Comparison of ENCODE assay signal across 8 cellular contexts in genomic region chr3:48739955-48740823, GRCh38. TPM values are rescaled to one million over a fixed set of nuclear protein-coding genes. Genes with fewer than 3 reads are reported as not detected.
DNase-seq lines count a peak whose midpoint lies in the region; ATAC-seq and TF ChIP-seq lines count a peak whose summit lies in the region.

No MANE protein-coding gene starts in this region.

- H3K4me2 ChIP-seq in BLaER1 (peak overlapping the region; percentile 42), Loucy (ENCODE audit: low read depth, low read length, poor library complexity, severe bottlenecking) (no peak overlapping the region)

- H3K9me3 ChIP-seq in BLaER1 = no peaks in the 10 kb centered on the region
- H3K9me3 ChIP-seq in Loucy (ENCODE audit: insufficient read depth, low read depth, low read length) = no peaks in the 10 kb centered on the region

- H3K9me2 ChIP-seq in Loucy (replicated peaks; ENCODE audit: low read depth, low read length) = no peaks in the 10 kb centered on the region

- H3K4me1 ChIP-seq in BLaER1 (peaks cover 14% of the 10 kb centered on the region), Loucy (ENCODE audit: insufficient read depth, low read length, poor library complexity, severe bottlenecking) (no peaks in the 10 kb centered on the region)

- H3K36me3 ChIP-seq in BLaER1 (0 out of 2 replicates have a peak, but pooled peaks cover 1% of the 10 kb centered on the region), Loucy (ENCODE audit: insufficient read depth, low read length) (no peaks in the 10 kb centered on the region), kidney epithelial cell (ENCODE audit: control insufficient read depth, insufficient read depth, low read length) (no peaks in the 10 kb centered on the region)

- no peaks in the 10 kb centered on the region for H3K27me3 ChIP-seq in BLaER1
- H3K27me3 ChIP-seq in Loucy (ENCODE audit: insufficient read depth, low read length, poor library complexity, severe bottlenecking) = no peaks in the 10 kb centered on the region
- no peaks in the 10 kb centered on the region for H3K27me3 ChIP-seq in kidney epithelial cell (ENCODE audit: control insufficient read depth, insufficient read depth, low read length)

- H3K9ac ChIP-seq in BLaER1 = no peak overlapping the region
- H3K9ac ChIP-seq in Loucy (ENCODE audit: low read depth, low read length, poor library complexity, severe bottlenecking) = no peak overlapping the region

- no peak overlapping the region for H2AFZ ChIP-seq in Loucy (ENCODE audit: low read length)

- H4K20me1 ChIP-seq in BLaER1 (no peaks in the 10 kb centered on the region), Loucy (ENCODE audit: insufficient read depth, low read length, poor library complexity, severe bottlenecking) (no peaks in the 10 kb centered on the region)

- no peaks in the 10 kb centered on the region for H3K79me2 ChIP-seq in Loucy (ENCODE audit: insufficient read depth, low read length)

- peak; percentile 92 for TF ChIP-seq CTCF in GM20000 (IDR thresholded peaks at IDR 0.05; ENCODE audit: extremely low read depth, missing control alignments)
- peak; percentile 71 for TF ChIP-seq CTCF in Loucy (conservative IDR thresholded peaks at IDR 0.05; ENCODE audit: low read length)
- TF ChIP-seq CTCF in kidney epithelial cell (IDR thresholded peaks at IDR 0.05; ENCODE audit: insufficient read depth, low read length, poor library complexity, severe bottlenecking) = peak; percentile 89

- DNase-seq in GM20000 (ENCODE audit: low spot score) = peak; percentile 87
- DNase-seq in cerebellar nuclear complex (lab: John Stamatoyannopoulos, UW) = peak; percentile 29 to 58
- no peak for DNase-seq in kidney epithelial cell (ENCODE audit: low read depth)
- DNase-seq in stimulated activated CD4-positive, alpha-beta T cell treated with anti-CD3 and anti-CD28 coated beads, Interleukin-12 subunit alpha, Interleukin-12 subunit beta, amount 100 ng/mL, for 24 hours (ENCODE audit: low read depth in 2 of 2) = peak; percentile 23 to 50
- no peak for DNase-seq in SKM-1 treated with dmso at 0.1 percent for 144 hours (lab: John Stamatoyannopoulos, UW; ENCODE audit: unreplicated experiment)

- ATAC-seq in activated CD4-positive, CD25-positive, alpha-beta regulatory T cell treated with anti-CD3 and anti-CD28 coated beads, Interleukin-2, amount 50 U/mL, for 24 hours = peak; percentile 81 to 92

- H3F3A ChIP-seq in Loucy (ENCODE audit: low read depth) = no peaks in the 10 kb centered on the region

- H3K27ac ChIP-seq in BLaER1 = no peak overlapping the region

- H3K4me3 ChIP-seq in BLaER1 = no peak overlapping the region
- no peak overlapping the region for H3K4me3 ChIP-seq in Loucy (ENCODE audit: low read length, poor library complexity, severe bottlenecking)
- H3K4me3 ChIP-seq in kidney epithelial cell (ENCODE audit: low read depth, low read length) = no peak overlapping the region

RNA-seq across cellular contexts. Expression of gene IP6K2, which starts 23.2 kb away (rescaled TPM):
- 81.2 and 109 TPM in 2 replicates for total RNA-seq in kidney epithelial cell

RNA-seq across cellular contexts. Expression of gene NCKIPSD, which starts 54.5 kb away (rescaled TPM):
- 15.3 and 34.0 TPM in 2 replicates for total RNA-seq in kidney epithelial cell

Comparison
In these comparisons a context has a peak if more than half of its experiments do, and no peak if none do; other contexts are left out.
1. DNase-seq: peak in GM20000 (single experiment), cerebellar nuclear complex (2 of 2) and stimulated activated CD4-positive, alpha-beta T cell treated with anti-CD3 and anti-CD28 coated beads, Interleukin-12 subunit alpha, Interleukin-12 subunit beta, amount 100 ng/mL, for 24 hours (2 of 2); none in kidney epithelial cell (single experiment) and SKM-1 treated with dmso at 0.1 percent for 144 hours (single experiment).
2. Peak in every context shown above with its lines, with median percentiles within 50 percentile points of each other: CTCF ChIP-seq.